ENCODE assay signal across 33 cellular contexts in genomic region chr11:57964660-57965059, GRCh38. TPM values are rescaled to one million over a fixed set of nuclear protein-coding genes. Genes with fewer than 3 reads are reported as not detected.
"Had no signal": no experiment of that assay in that cellular context is flagged by ENCODE, and none has a peak within 500 bp of the region (broad histone marks: within the 10 kb centered on the region; RNA-seq: fewer than 3 reads in every experiment).

No MANE protein-coding gene starts in this region.

- H3K27me3 ChIP-seq: MG63, Peyer's patch, SJSA1 had no signal

- H3K27ac ChIP-seq: Peyer's patch, SJSA1 had no signal

- H3K4me1 ChIP-seq: Peyer's patch, SJSA1 had no signal

- H3K9me3 ChIP-seq: MG63, Peyer's patch, SJSA1, SK-N-SH had no signal

- H3K4me3 ChIP-seq: MG63, Peyer's patch, SJSA1 had no signal

- H3K36me3 ChIP-seq: MG63, Peyer's patch, SJSA1 had no signal

- ATAC-seq: PC-3 had no signal

- DNase-seq: Kasumi-1, KG1, MG63, NCI-H1048, NCI-H1092 treated with DMSO at 0.1 percent for 48 hours, NCI-H1105 treated with DMSO at 0.1 percent for 48 hours, NCI-H1417, NCI-H1436, NCI-H146, NCI-H1694, NCI-H187, NCI-H1930, NCI-H2029 treated with DMSO at 0.1 percent for 48 hours, NCI-H2081 treated with DMSO at 0.1 percent for 48 hours, NCI-H2107, NCI-H2171, NCI-H226, NCI-H446 treated with DMSO at 0.1 percent for 48 hours, NCI-H510A, NCI-H524, NCI-H526, NCI-H69, NCI-H748 treated with DMSO at 0.1 percent for 48 hours, NCI-H82, PC-3, Peyer's patch, Right ventricle myocardium superior, RPMI8226, SHP77 treated with DMSO at 0.1 percent for 48 hours, SK-N-SH had no signal

RNA-seq across cellular contexts. Expression of gene OR9Q1, which starts 59.0 kb away (rescaled TPM):
- total RNA-seq: M059J, OCI-LY7, PC-3, Peyer's patch, Right ventricle myocardium superior, SJSA1 had no signal
